In the genomic region with DNA sequence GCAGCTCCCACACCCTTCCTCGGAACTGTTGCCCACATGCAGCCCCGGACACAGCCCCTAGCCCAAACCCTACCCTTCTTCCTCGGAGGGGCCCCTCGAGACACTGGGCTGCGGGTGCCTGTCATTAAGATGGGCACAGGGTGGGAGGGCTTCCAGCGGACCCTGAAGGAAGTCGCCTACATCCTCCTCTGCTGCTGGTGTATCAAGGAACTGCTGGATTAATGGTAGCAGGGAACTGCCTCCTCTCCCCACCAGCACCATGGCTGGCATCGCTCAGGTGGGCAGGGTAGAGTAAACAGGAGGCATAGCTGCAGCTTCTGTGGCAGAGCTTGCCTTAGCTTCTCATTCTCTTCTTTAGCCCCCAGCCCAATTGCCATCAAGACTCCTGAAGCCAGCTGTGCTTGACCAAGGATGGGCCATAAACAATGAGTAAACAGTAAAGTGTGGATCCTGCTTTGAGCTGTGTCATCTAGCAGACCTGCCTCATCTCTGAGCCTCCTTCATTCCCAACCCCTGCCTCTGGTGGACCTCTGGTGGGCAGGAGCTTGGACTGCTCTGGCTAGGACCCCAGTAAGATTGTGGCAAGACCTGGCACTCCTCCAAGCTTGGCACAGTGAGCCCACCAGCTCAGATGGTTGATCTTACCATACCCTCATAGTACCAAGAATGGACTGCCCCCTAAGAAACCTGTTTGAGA, we compare ENCODE assay signal across 15 cellular contexts. TPM values are rescaled to one million over a fixed set of nuclear protein-coding genes. Genes with fewer than 3 reads are reported as not detected.
DNase-seq lines count a peak whose midpoint lies in the region; ATAC-seq and TF ChIP-seq lines count a peak whose summit lies in the region.
"Had no signal": no experiment of that assay in that cellular context is flagged by ENCODE, and none has a peak within 500 bp of the region (broad histone marks: within the 10 kb centered on the region; RNA-seq: fewer than 3 reads in every experiment).

A gene with protein sequence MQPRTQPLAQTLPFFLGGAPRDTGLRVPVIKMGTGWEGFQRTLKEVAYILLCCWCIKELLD (plus strand): TSS at position 15 of the 697 bp plus-strand sequence. CDS start 22 bp downstream, at position 37.

- H3K9me3 ChIP-seq in HCT116 (ENCODE audit: control insufficient read depth in 1 of 2, insufficient read depth in 1 of 2, low read depth in 1 of 2, low read length in 2 of 2), result no peaks in the 10 kb centered on the region
- H3K9me3 ChIP-seq in mesenchymal stem cell (ENCODE audit: control insufficient read depth, low read length), result no peaks in the 10 kb centered on the region
- H3K9me3 ChIP-seq: BE2C, tibial nerve had no signal

- peak within 1 kb of the TSS; percentile 55 for H2BK15ac ChIP-seq in mesenchymal stem cell (ENCODE audit: low read depth, poor library complexity, severe bottlenecking)

- no peak for DNase-seq in HCT116 (ENCODE audit: low read depth, low spot score)
- DNase-seq in mesenchymal stem cell, result no peak
- DNase-seq in glutamatergic neuron, result no peak
- DNase-seq in stimulated activated naive CD4-positive, alpha-beta T cell treated with Interleukin-2 at 50 U/mL for 16 hours (lab: John Stamatoyannopoulos, UW), result no peak
- DNase-seq: activated effector memory CD4-positive, alpha-beta T cell treated with anti-CD3 and anti-CD28 coated beads, Interleukin-2, amount 50 U/mL, for 16 hours; immature natural killer cell; midbrain; NCI-H1436 treated with DMSO at 0.1 percent for 48 hours had no signal

- H3K27me3 ChIP-seq in HCT116 (ENCODE audit: insufficient read depth, low read length), result no peaks in the 10 kb centered on the region
- no peaks in the 10 kb centered on the region for H3K27me3 ChIP-seq in mesenchymal stem cell (ENCODE audit: control insufficient read depth in 1 of 2, insufficient read depth in 1 of 2, low read length in 2 of 2)
- H3K27me3 ChIP-seq: BE2C, tibial nerve had no signal

- H2AFZ ChIP-seq in HCT116 (ENCODE audit: low read depth, low read length, poor library complexity, severe bottlenecking) (no peak within 1 kb of the TSS), mesenchymal stem cell (ENCODE audit: low read depth, low read length) (no peak within 1 kb of the TSS)
- H2AFZ ChIP-seq: parathyroid adenoma had no signal

- no peak within 1 kb of the TSS for H3K14ac ChIP-seq in mesenchymal stem cell (ENCODE audit: low read length in 2 of 2)

- H3K4me1 Mint-ChIP-seq in glutamatergic neuron (ENCODE audit: low read depth, unreplicated experiment), result no peaks in the 10 kb centered on the region

- intact Hi-C loops in HCT116 (cut with micrococcal nuclease), result no loop called here

- no peak within 1 kb of the TSS for H3K27ac Mint-ChIP-seq in glutamatergic neuron (ENCODE audit: unreplicated experiment)
- H3K27ac Mint-ChIP-seq: immature natural killer cell had no signal

- RAD21 ChIA-PET in HCT116 (lab: Charles Lee; ENCODE audit: low non-redundant PET in 1 of 2, low total read pairs in 2 of 2, uncharacterized antibody in 2 of 2, unreplicated experiment in 2 of 2), result no interaction called here

- H3K79me1 ChIP-seq in mesenchymal stem cell (replicated peaks; ENCODE audit: low read length, poor library complexity, severe bottlenecking), result peaks cover 21% of the 10 kb centered on the region

- no peak within 1 kb of the TSS for H3K4me3 ChIP-seq in HCT116 (replicated peaks in 1 of 2; ENCODE audit: low read depth in 1 of 2, low read length in 2 of 2)
- H3K4me3 ChIP-seq in mesenchymal stem cell (ENCODE audit: insufficient read depth in 1 of 2, low read depth in 1 of 2, low read length in 2 of 2), result no peak within 1 kb of the TSS
- H3K4me3 ChIP-seq: tibial nerve had no signal

- H3K18ac ChIP-seq in mesenchymal stem cell (ENCODE audit: low read depth in 1 of 2, low read length in 2 of 2), result peak within 1 kb of the TSS in 1 of 2 experiments; percentile 29

- no peak within 1 kb of the TSS for H2BK5ac ChIP-seq in mesenchymal stem cell (ENCODE audit: low read depth, low read length, poor library complexity, severe bottlenecking)

- H4K20me1 ChIP-seq in HCT116 (ENCODE audit: insufficient read depth), result no peaks in the 10 kb centered on the region

- H3K4ac ChIP-seq in mesenchymal stem cell (ENCODE audit: low read depth in 1 of 2, low read length in 2 of 2), result peak within 1 kb of the TSS; percentile 4 to 93

- peaks cover under 1% of the 10 kb centered on the region for H3K9me3 Mint-ChIP-seq in glutamatergic neuron (ENCODE audit: unreplicated experiment)
- H3K9me3 Mint-ChIP-seq: immature natural killer cell had no signal

- H3K9ac ChIP-seq in HCT116 (ENCODE audit: low read length) (0 out of 2 replicates have a peak within 1 kb of the TSS, but pooled peaks have one; percentile 10), mesenchymal stem cell (ENCODE audit: low read length) (no peak within 1 kb of the TSS)
- H3K9ac ChIP-seq: parathyroid adenoma had no signal

- ATAC-seq in HCT116 (peak; percentile 10; the same call in 1 of the 2 replicates), HG03378 (IDR thresholded peaks at IDR 0.05; ENCODE audit: unreplicated experiment) (no peak), GM18502 (IDR thresholded peaks at IDR 0.05; ENCODE audit: poor library complexity, unreplicated experiment) (no peak)

- no peak for TF ChIP-seq RAD21 in HCT116 (IDR thresholded peaks at IDR 0.05; ENCODE audit: low read depth)

- TF ChIP-seq CTCF in 22Rv1 (IDR thresholded peaks at IDR 0.05) (no peak), HCT116 (IDR thresholded peaks at IDR 0.05 in 2 of 3, conservative IDR thresholded peaks at IDR 0.05 in 1 of 3; ENCODE audit: borderline replicate concordance in 1 of 3, insufficient read depth in 1 of 3, low read depth in 2 of 3, low read length in 2 of 3) (no peak), glutamatergic neuron (IDR thresholded peaks at IDR 0.05; ENCODE audit: partially characterized antibody, unreplicated experiment) (no peak)

- peak within 1 kb of the TSS; percentile 57 for H3K27ac ChIP-seq in 22Rv1
- H3K27ac ChIP-seq in HCT116 (ENCODE audit: low read depth, low read length), result peak within 1 kb of the TSS; percentile 32; the same call in 1 of the 2 replicates
- H3K27ac ChIP-seq in mesenchymal stem cell (ENCODE audit: low read length, poor library complexity, severe bottlenecking), result no peak within 1 kb of the TSS
- H3K27ac ChIP-seq: parathyroid adenoma, tibial nerve had no signal

- H3K23ac ChIP-seq in mesenchymal stem cell (ENCODE audit: low read length in 2 of 2), result peak within 1 kb of the TSS in 1 of 2 experiments; percentile 23

- CTCF ChIA-PET in HCT116 (lab: Charles Lee), result interaction anchor here (0.7 to 1.3 kb wide), 4 partner anchors 11 to 91 kb away, joined by 3 to 5 read pairs (median 4); no protein-coding TSS in a partner anchor

- H3K36me3 ChIP-seq in HCT116 (ENCODE audit: control insufficient read depth in 1 of 2, insufficient read depth in 2 of 2, low read length in 2 of 2) (peaks cover 2 to 14% of the 10 kb centered on the region in 2 experiments; a peak in 2 of 4 replicates), mesenchymal stem cell (ENCODE audit: control insufficient read depth in 1 of 2, insufficient read depth in 2 of 2, low read depth in 1 of 2, low read length in 2 of 2) (peaks cover 27 to 30% of the 10 kb centered on the region in 2 experiments)

- H2BK12ac ChIP-seq in mesenchymal stem cell (ENCODE audit: low read length in 2 of 2), result peak within 1 kb of the TSS; percentile 23 to 45

- no peaks in the 10 kb centered on the region for H3K9me2 ChIP-seq in HCT116 (ENCODE audit: insufficient read depth)

- no TSS peak for BruUV-seq in HCT116 (replicated peaks; lab: Mats Ljungman, UMichigan)

- 100% methylated on average over 1 of the region's 8 CpGs for WGBS in mesenchymal stem cell

- H3K4me2 ChIP-seq in HCT116 (ENCODE audit: low read length) (no peak within 1 kb of the TSS), mesenchymal stem cell (ENCODE audit: low read length, poor library complexity, severe bottlenecking) (no peak within 1 kb of the TSS)

- H2AK5ac ChIP-seq in mesenchymal stem cell (ENCODE audit: low read length, severe bottlenecking), result peak within 1 kb of the TSS; percentile 45

- H4K91ac ChIP-seq in mesenchymal stem cell (ENCODE audit: low read length), result peak within 1 kb of the TSS; percentile 84

- peaks cover 2% of the 10 kb centered on the region for H3K27me3 Mint-ChIP-seq in glutamatergic neuron (ENCODE audit: unreplicated experiment)

- peaks cover 25 to 49% of the 10 kb centered on the region in 2 experiments for H3K4me1 ChIP-seq in HCT116 (ENCODE audit: control insufficient read depth in 1 of 2, insufficient read depth in 2 of 2, low read length in 2 of 2)
- H3K4me1 ChIP-seq in mesenchymal stem cell (ENCODE audit: control insufficient read depth, insufficient read depth, low read depth, low read length), result peaks cover 21% of the 10 kb centered on the region
- H3K4me1 ChIP-seq: parathyroid adenoma had no signal

- H3K4me3 Mint-ChIP-seq in glutamatergic neuron (ENCODE audit: unreplicated experiment), result no peak within 1 kb of the TSS
- H3K4me3 Mint-ChIP-seq: immature natural killer cell had no signal

- H4K8ac ChIP-seq in mesenchymal stem cell (ENCODE audit: low read length), result peak within 1 kb of the TSS; percentile 66

- TF ChIP-seq POLR2A in HCT116 (IDR thresholded peaks at IDR 0.05; ENCODE audit: borderline replicate concordance, extremely low read depth, insufficient read depth, insufficient read length) (no peak), Raji (IDR thresholded peaks at IDR 0.05; ENCODE audit: insufficient read depth, low read depth, low read length) (0 out of 2 replicates have a peak, but pooled peaks have one; percentile 20)

- H2BK120ac ChIP-seq in mesenchymal stem cell (ENCODE audit: low read depth, low read length), result peak within 1 kb of the TSS; percentile 74

- POLR2A ChIA-PET in HCT116 (lab: Charles Lee), result interaction anchor here (1.1 to 2.8 kb wide), 5 partner anchors 10 to 32 kb away, joined by 3 to 18 read pairs (median 8); a partner anchor contains a TSS

- peaks cover 10% of the 10 kb centered on the region; the same call in 1 of the 2 replicates for H3K79me2 ChIP-seq in HCT116 (ENCODE audit: insufficient read depth, low read length)
- H3K79me2 ChIP-seq: parathyroid adenoma had no signal

- peaks cover 5% of the 10 kb centered on the region for H3K36me3 Mint-ChIP-seq in glutamatergic neuron (ENCODE audit: unreplicated experiment)

TF ChIP-seq in HCT116, 20 proteins besides CTCF, POLR2A, EP300 and RAD21:
- TF ChIP-seq, protein P1, sequence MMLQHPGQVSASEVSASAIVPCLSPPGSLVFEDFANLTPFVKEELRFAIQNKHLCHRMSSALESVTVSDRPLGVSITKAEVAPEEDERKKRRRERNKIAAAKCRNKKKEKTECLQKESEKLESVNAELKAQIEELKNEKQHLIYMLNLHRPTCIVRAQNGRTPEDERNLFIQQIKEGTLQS (IDR thresholded peaks at IDR 0.05), result no peak
- 0 out of 2 replicates have a peak, but pooled peaks have one; percentile 1 for TF ChIP-seq POLR2AphosphoS5 (IDR thresholded peaks at IDR 0.05; ENCODE audit: low read depth, low read length)

RNA-seq across cellular contexts. Expression of the gene that starts here (rescaled TPM):
- total RNA-seq in HCT116 (2021; ENCODE audit: unreplicated experiment), result 0.42 TPM
- polyA plus RNA-seq in HCT116 (2012), result 0.31 TPM in 1 of 2 replicates, not detected in the other
- not detected for polyA plus RNA-seq in mesenchymal stem cell (2013, experiment 1 of 2)
- not detected for polyA plus RNA-seq in mesenchymal stem cell (2013, experiment 2 of 2)
- 1.3 TPM for total RNA-seq in glutamatergic neuron (ENCODE audit: unreplicated experiment)
- polyA plus RNA-seq: immature natural killer cell had no signal

Comparison
In these comparisons a context has a peak if more than half of its experiments do, and no peak if none do; other contexts are left out.
1. Peak in ATAC-seq, H3K27ac ChIP-seq and H3K9ac ChIP-seq in HCT116; RNA of the gene not detected or under 1 TPM.